In genomic region chr11:71449596-71449995, GRCh38 we compare ENCODE assay signal across 8 cellular contexts. TPM values are rescaled to one million over a fixed set of nuclear protein-coding genes. Genes with fewer than 3 reads are reported as not detected.
DNase-seq lines count a peak whose midpoint lies in the region; ATAC-seq, FAIRE-seq and TF ChIP-seq lines count a peak whose summit lies in the region.

No MANE protein-coding gene starts in this region.

- H3K36me3 Mint-ChIP-seq in activated B cell treated with CpG ODN at 0.5 μM for 24 hours (ENCODE audit: low read depth), result peaks cover 30% of the 10 kb centered on the region
- H3K36me3 Mint-ChIP-seq in glutamatergic neuron (ENCODE audit: unreplicated experiment), result peaks cover 18% of the 10 kb centered on the region

- H3K4me3 Mint-ChIP-seq in activated B cell treated with CpG ODN at 0.5 μM for 24 hours (peak overlapping the region; percentile 92), glutamatergic neuron (ENCODE audit: unreplicated experiment) (peak overlapping the region; percentile 97)

- H3K4me1 Mint-ChIP-seq in activated B cell treated with CpG ODN at 0.5 μM for 24 hours (peaks cover 57% of the 10 kb centered on the region), glutamatergic neuron (ENCODE audit: low read depth, unreplicated experiment) (peaks cover 35% of the 10 kb centered on the region)

- H3K9ac ChIP-seq in HUES48 (ENCODE audit: low read depth, low read length), result peak overlapping the region; percentile 22; the same call in 1 of the 2 replicates
- peak overlapping the region; percentile 59 to 92 (median 84) for H3K9ac ChIP-seq in skeletal muscle tissue (ENCODE audit: low read depth in 1 of 3, low read length in 3 of 3)

- H3K4me3 ChIP-seq in HUES48 (ENCODE audit: low read depth, low read length) (peak overlapping the region; percentile 81), skeletal muscle tissue (ENCODE audit: low read length in 3 of 3) (peak overlapping the region; percentile 88 to 98 (median 95))

- CTCF ChIA-PET in activated B cell treated with CpG ODN at 0.5 μM for 24 hours (lab: Charles Lee), result interaction anchor here (0.6 to 0.8 kb wide), 2 partner anchors 76 to 124 kb away, joined by 3 to 4 read pairs; no protein-coding TSS in a partner anchor

- H3K4me1 ChIP-seq in HUES48 (ENCODE audit: control insufficient read depth, insufficient read depth, low read length) (peaks cover 17% of the 10 kb centered on the region), skeletal muscle tissue (ENCODE audit: control insufficient read depth in 3 of 3, insufficient read depth in 3 of 3, low read length in 3 of 3) (peaks cover 21 to 41% (median 26%) of the 10 kb centered on the region in 3 donors)

- H3K27me3 Mint-ChIP-seq in activated B cell treated with CpG ODN at 0.5 μM for 24 hours (no peaks in the 10 kb centered on the region), glutamatergic neuron (ENCODE audit: unreplicated experiment) (peaks cover 15% of the 10 kb centered on the region)

- no peak for FAIRE-seq in GM19239 (lab: Jason Lieb, UNC)

- no peaks in the 10 kb centered on the region for H3K9me3 ChIP-seq in HUES48 (ENCODE audit: control insufficient read depth, insufficient read depth, low read length)
- no peaks in the 10 kb centered on the region for H3K9me3 ChIP-seq in skeletal muscle tissue (ENCODE audit: control insufficient read depth in 3 of 3, low read length in 3 of 3)

- H3K27me3 ChIP-seq in HUES48 (ENCODE audit: control insufficient read depth, insufficient read depth, low read length), result no peaks in the 10 kb centered on the region
- H3K27me3 ChIP-seq in skeletal muscle tissue (ENCODE audit: control insufficient read depth in 3 of 3, insufficient read depth in 3 of 3, low read length in 3 of 3), result no peaks in the 10 kb centered on the region

- H3K36me3 ChIP-seq in HUES48 (ENCODE audit: control insufficient read depth, insufficient read depth, low read length), result peaks cover 27% of the 10 kb centered on the region
- H3K36me3 ChIP-seq in skeletal muscle tissue (ENCODE audit: control insufficient read depth in 3 of 3, insufficient read depth in 3 of 3, low read length in 3 of 3), result peaks cover 5 to 9% (median 6%) of the 10 kb centered on the region in 3 donors

- H3K27ac ChIP-seq in HUES48 (ENCODE audit: low read depth, low read length) (no peak overlapping the region), skeletal muscle tissue (ENCODE audit: low read depth, low read length) (peak overlapping the region; percentile 76)

- ATAC-seq in activated B cell treated with CpG ODN at 0.5 μM for 24 hours (ENCODE audit: low read depth), result no peak
- ATAC-seq in GM18868 (IDR thresholded peaks at IDR 0.05; ENCODE audit: unreplicated experiment), result no peak
- ATAC-seq in HG02763 (IDR thresholded peaks at IDR 0.05; ENCODE audit: unreplicated experiment), result no peak

- DNase-seq in activated B cell treated with CpG ODN at 0.5 μM for 24 hours (no peak), glutamatergic neuron (no peak), GM19240 (ENCODE audit: insufficient read length, low spot score) (no peak), GM19239 (ENCODE audit: insufficient read length, low spot score) (no peak)

- TF ChIP-seq CTCF in activated B cell treated with CpG ODN at 0.5 μM for 24 hours (IDR thresholded peaks at IDR 0.05), result no peak
- no peak for TF ChIP-seq CTCF in glutamatergic neuron (IDR thresholded peaks at IDR 0.05; ENCODE audit: partially characterized antibody, unreplicated experiment)

- H3K9me3 Mint-ChIP-seq in activated B cell treated with CpG ODN at 0.5 μM for 24 hours (peaks cover 4% of the 10 kb centered on the region), glutamatergic neuron (ENCODE audit: unreplicated experiment) (peaks cover 17% of the 10 kb centered on the region)

- intact Hi-C loops in activated B cell treated with CpG ODN at 0.5 μM for 24 hours (cut with micrococcal nuclease), result loop anchor here (2.0 to 10.0 kb wide), 3 partner anchors 1179 to 1775 kb away; partner anchors contain the start of genes FADD, LTO1 and PPFIA1

- peak overlapping the region; percentile 71 for H3K27ac Mint-ChIP-seq in activated B cell treated with CpG ODN at 0.5 μM for 24 hours
- peak overlapping the region; percentile 76 for H3K27ac Mint-ChIP-seq in glutamatergic neuron (ENCODE audit: unreplicated experiment)

- POLR2A ChIA-PET in activated B cell treated with CpG ODN at 0.5 μM for 24 hours (lab: Charles Lee), result interaction anchor here (2.5 kb wide), 1 partner anchor 76 kb away, joined by 6 read pairs; no protein-coding TSS in a partner anchor

RNA-seq across cellular contexts. Expression of gene DHCR7, which starts 1.4 kb away (rescaled TPM):
- total RNA-seq in activated B cell treated with CpG ODN at 0.5 μM for 24 hours, result 35.5 and 47.2 TPM in 2 replicates
- 145 TPM for total RNA-seq in glutamatergic neuron (ENCODE audit: unreplicated experiment)
- total RNA-seq in skeletal muscle tissue, result 9.9 TPM

RNA-seq across cellular contexts. Expression of gene NADSYN1, which starts 3.4 kb away (rescaled TPM):
- 127 and 146 TPM in 2 replicates for total RNA-seq in activated B cell treated with CpG ODN at 0.5 μM for 24 hours
- 78.2 TPM for total RNA-seq in glutamatergic neuron (ENCODE audit: unreplicated experiment)
- 27.7 TPM for total RNA-seq in skeletal muscle tissue
